8 cellular contexts compared by ENCODE assay signal in the genomic region with DNA sequence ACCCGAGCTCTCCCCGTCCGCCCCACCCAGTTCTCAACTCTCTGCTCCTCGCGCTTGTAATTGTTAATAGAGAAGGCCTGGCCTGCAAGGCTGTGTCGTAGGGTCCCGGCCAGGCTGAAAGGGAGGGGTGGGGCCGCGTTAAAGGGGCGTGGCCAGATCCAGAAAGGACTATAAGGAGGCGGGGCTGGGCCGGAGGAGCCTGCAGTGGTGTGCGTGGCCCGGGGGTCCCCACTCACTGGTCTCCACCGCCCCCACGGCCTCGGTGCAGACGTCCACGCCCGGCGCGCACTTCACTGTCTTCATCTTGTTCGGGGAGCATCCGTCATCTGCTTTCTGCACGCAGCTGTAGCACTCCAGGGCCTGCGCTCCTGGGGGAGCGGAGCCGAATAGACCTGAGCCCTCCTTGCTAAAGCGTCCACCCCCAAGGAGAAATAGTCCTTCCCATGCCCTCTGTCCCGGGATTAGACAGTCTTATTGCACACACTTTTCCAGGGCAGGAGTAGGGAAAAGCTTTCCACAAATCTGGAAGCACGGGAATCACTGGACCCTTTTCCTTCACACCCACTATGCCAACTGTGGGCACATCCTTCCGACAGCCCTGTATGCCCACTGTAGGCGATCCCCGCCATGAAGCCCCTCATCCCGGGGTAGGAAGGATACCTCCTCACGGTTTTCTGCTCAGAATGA. TPM values are rescaled to one million over a fixed set of nuclear protein-coding genes. Genes with fewer than 3 reads are reported as not detected.
DNase-seq lines count a peak whose midpoint lies in the region; ATAC-seq and TF ChIP-seq lines count a peak whose summit lies in the region.

No MANE protein-coding gene starts in this region.

- no peak for TF ChIP-seq CTCF in DOHH2 (IDR thresholded peaks at IDR 0.05; ENCODE audit: low read depth, low read length, poor library complexity, severe bottlenecking)

- no peaks in the 10 kb centered on the region for H3K79me2 ChIP-seq in DOHH2 (ENCODE audit: control insufficient read depth, low read length)

- H3K4me2 ChIP-seq in DOHH2 (ENCODE audit: low read length) = peak overlapping the region; percentile 59

- H3K4me3 Mint-ChIP-seq in activated naive CD8-positive, alpha-beta T cell treated with anti-CD3 and anti-CD28 coated beads, Interleukin-2, amount 50 U/mL, for 24 hours = peak overlapping the region; percentile 86

- no peaks in the 10 kb centered on the region for H3K36me3 ChIP-seq in DOHH2 (ENCODE audit: control insufficient read depth, low read length)

- no peaks in the 10 kb centered on the region for H3K27me3 ChIP-seq in DOHH2 (ENCODE audit: control insufficient read depth, low read length)

- ATAC-seq in GM21723 (IDR thresholded peaks at IDR 0.05; ENCODE audit: unreplicated experiment) = peak; percentile 59
- peak; percentile 43 for ATAC-seq in activated naive CD8-positive, alpha-beta T cell treated with anti-CD3 and anti-CD28 coated beads, Interleukin-2, amount 50 U/mL, for 24 hours

- no peaks in the 10 kb centered on the region; the same call in 1 of the 2 replicates for H3K9me3 ChIP-seq in DOHH2 (ENCODE audit: control insufficient read depth, insufficient read depth, low read length)

- H3K4me3 ChIP-seq in DOHH2 (ENCODE audit: low read length) = peak overlapping the region; percentile 69
- H3K4me3 ChIP-seq in skin epidermis = peak overlapping the region; percentile 45 to 66 (median 52)

- H3K4me1 ChIP-seq in DOHH2 (ENCODE audit: control insufficient read depth, low read length) = peaks cover 7% of the 10 kb centered on the region

- no peaks in the 10 kb centered on the region for H3K27me3 Mint-ChIP-seq in activated naive CD8-positive, alpha-beta T cell treated with anti-CD3 and anti-CD28 coated beads, Interleukin-2, amount 50 U/mL, for 24 hours

- no peaks in the 10 kb centered on the region for H3F3A ChIP-seq in DOHH2 (ENCODE audit: control insufficient read depth, insufficient read depth)

- no peaks in the 10 kb centered on the region for H3K9me2 ChIP-seq in DOHH2 (replicated peaks; ENCODE audit: control insufficient read depth, low read length)

- H3K27ac ChIP-seq in DOHH2 (ENCODE audit: low read depth, low read length) (no peak overlapping the region), skin epidermis (peak overlapping the region; percentile 68 to 94 (median 86))

- no peaks in the 10 kb centered on the region for H3K9me3 Mint-ChIP-seq in activated naive CD8-positive, alpha-beta T cell treated with anti-CD3 and anti-CD28 coated beads, Interleukin-2, amount 50 U/mL, for 24 hours

- H4K20me1 ChIP-seq in DOHH2 (ENCODE audit: control insufficient read depth, insufficient read depth, low read depth, low read length) = no peaks in the 10 kb centered on the region

- peaks cover 3% of the 10 kb centered on the region for H3K36me3 Mint-ChIP-seq in activated naive CD8-positive, alpha-beta T cell treated with anti-CD3 and anti-CD28 coated beads, Interleukin-2, amount 50 U/mL, for 24 hours (ENCODE audit: low read depth)

- DNase-seq in NCI-H1105 treated with DMSO at 0.1 percent for 48 hours (lab: John Stamatoyannopoulos, UW) (peak; percentile 74), hypothalamus (lab: John Stamatoyannopoulos, UW) (peak in 36 of 51 donors; percentile 9 to 68 (median 54)), A172 (ENCODE audit: low spot score) (no peak), DMS114 treated with DMSO at 0.1 percent for 48 hours (lab: John Stamatoyannopoulos, UW; ENCODE audit: unreplicated experiment) (no peak)
- DNase-seq in activated naive CD8-positive, alpha-beta T cell treated with anti-CD3 and anti-CD28 coated beads, Interleukin-2, amount 50 U/mL, for 24 hours = peak; percentile 78

- H3K27ac Mint-ChIP-seq in activated naive CD8-positive, alpha-beta T cell treated with anti-CD3 and anti-CD28 coated beads, Interleukin-2, amount 50 U/mL, for 24 hours = peak overlapping the region; percentile 93

- H3K4me1 Mint-ChIP-seq in activated naive CD8-positive, alpha-beta T cell treated with anti-CD3 and anti-CD28 coated beads, Interleukin-2, amount 50 U/mL, for 24 hours = peaks cover 52% of the 10 kb centered on the region

RNA-seq across cellular contexts. Expression of a gene that starts 1.2 kb away (rescaled TPM):
- total RNA-seq in A172 (2014; rRNA removed; shearing (Covaris generic)) = 0.43 TPM in 1 of 2 replicates, not detected in the other

RNA-seq across cellular contexts. Expression of a gene that starts 40.3 kb away (rescaled TPM):
- total RNA-seq in A172 (2014; rRNA removed; shearing (Covaris generic)) = 9.8 and 10.9 TPM in 2 replicates

RNA-seq across cellular contexts. Expression of a gene that starts 49.5 kb away (rescaled TPM):
- not detected in 2 replicates for total RNA-seq in A172 (2014; rRNA removed; shearing (Covaris generic))

Comparison
In these comparisons a context has a peak if more than half of its experiments do, and no peak if none do; other contexts are left out.
1. DNase-seq: peak in NCI-H1105 treated with DMSO at 0.1 percent for 48 hours (single experiment), activated naive CD8-positive, alpha-beta T cell treated with anti-CD3 and anti-CD28 coated beads, Interleukin-2, amount 50 U/mL, for 24 hours (single experiment) and hypothalamus (36 of 51); none in A172 (single experiment) and DMS114 treated with DMSO at 0.1 percent for 48 hours (single experiment).